In the genomic region with DNA sequence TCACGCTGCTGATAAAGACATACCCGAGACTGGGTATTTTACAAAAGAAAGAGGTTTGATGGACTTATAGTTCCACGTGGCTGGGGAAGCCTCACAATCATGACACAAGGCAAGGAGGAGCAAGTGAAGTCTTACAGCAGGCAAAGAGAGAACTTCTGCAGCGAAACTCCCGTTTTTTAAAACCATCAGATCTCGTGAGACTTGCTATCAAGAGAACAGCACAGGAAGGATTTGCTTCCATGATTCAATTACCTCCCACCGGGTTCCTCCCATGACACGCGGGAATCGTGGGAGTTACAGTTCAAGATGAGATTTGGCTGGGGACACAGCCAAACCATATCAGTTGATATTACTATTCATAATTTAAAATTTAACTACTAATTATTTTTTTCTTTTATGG, we compare ENCODE assay signal across 17 cellular contexts.
A peak's percentile ranks its signal among the peaks of the same experiment; 100 is the strongest.
DNase-seq lines count a peak whose midpoint lies in the region; ATAC-seq and TF ChIP-seq lines count a peak whose summit lies in the region.
"Had no signal": no experiment of that assay in that cellular context is flagged by ENCODE, and none has a peak within 500 bp of the region (broad histone marks: within the 10 kb centered on the region; RNA-seq: fewer than 3 reads in every experiment).

No MANE protein-coding gene starts in this region.

- TF ChIP-seq POLR2A in testis (IDR thresholded peaks at IDR 0.05), result no peak

- H3K36me3 Mint-ChIP-seq in GM23338 (ENCODE audit: low read depth), result no peaks in the 10 kb centered on the region
- H3K36me3 Mint-ChIP-seq: CD4-positive, alpha-beta memory T cell had no signal

- H3K9me3 Mint-ChIP-seq in GM23338, result 0 out of 3 replicates have a peak, but pooled peaks cover 3% of the 10 kb centered on the region

- TF ChIP-seq CTCF in GM23338 (conservative IDR thresholded peaks at IDR 0.05; ENCODE audit: low read depth in 2 of 2) (no peak), Panc1 (IDR thresholded peaks at IDR 0.05) (no peak), cardiac fibroblast (IDR thresholded peaks at IDR 0.05; ENCODE audit: low read depth, low read length) (no peak), testis (IDR thresholded peaks at IDR 0.05) (no peak)

- no peaks in the 10 kb centered on the region for H3K27me3 ChIP-seq in GM23338 (ENCODE audit: insufficient read depth)
- no peaks in the 10 kb centered on the region for H3K27me3 ChIP-seq in Panc1 (ENCODE audit: control insufficient read depth, insufficient read depth, low read length)
- H3K27me3 ChIP-seq in testis, result no peaks in the 10 kb centered on the region
- H3K27me3 ChIP-seq: Peyer's patch had no signal

- H3K27ac Mint-ChIP-seq in GM23338, result no peak overlapping the region
- H3K27ac Mint-ChIP-seq: CD4-positive, alpha-beta memory T cell had no signal

- peak overlapping the region; percentile 83; the same call in 1 of the 2 replicates for H2AFZ ChIP-seq in GM23338

- H3K4me3 ChIP-seq in GM23338, result no peak overlapping the region
- H3K4me3 ChIP-seq in Panc1 (ENCODE audit: low read depth in 2 of 2, low read length in 2 of 2), result no peak overlapping the region
- H3K4me3 ChIP-seq in cardiac fibroblast (replicated peaks in 1 of 2; ENCODE audit: low read depth in 2 of 2, low read length in 2 of 2), result no peak overlapping the region
- no peak overlapping the region for H3K4me3 ChIP-seq in testis
- H3K4me3 ChIP-seq: GM12878, Peyer's patch had no signal

- intact Hi-C loops in Panc1 (cut with micrococcal nuclease; ENCODE audit: unreplicated experiment), result no loop called here
- intact Hi-C loops in testis (cut with DNase I; ENCODE audit: low total_unique reads), result no loop called here

- peaks cover 3% of the 10 kb centered on the region; the same call in 2 of the 3 replicates for H3K4me1 Mint-ChIP-seq in GM23338
- H3K4me1 Mint-ChIP-seq: CD4-positive, alpha-beta memory T cell had no signal

- H3K27ac ChIP-seq in GM23338 (ENCODE audit: low read depth) (no peak overlapping the region), Panc1 (ENCODE audit: low read length) (no peak overlapping the region), testis (no peak overlapping the region)
- H3K27ac ChIP-seq: Peyer's patch had no signal

- H3K36me3 ChIP-seq in GM23338 (ENCODE audit: insufficient read depth), result no peaks in the 10 kb centered on the region; the same call in 1 of the 2 replicates
- no peaks in the 10 kb centered on the region for H3K36me3 ChIP-seq in Panc1 (ENCODE audit: control insufficient read depth, insufficient read depth, low read length)
- no peaks in the 10 kb centered on the region for H3K36me3 ChIP-seq in testis (ENCODE audit: low read depth, missing control alignments)
- H3K36me3 ChIP-seq: Peyer's patch had no signal

- H3K27me3 Mint-ChIP-seq in GM23338 (ENCODE audit: insufficient read depth, low read depth, poor library complexity), result no peaks in the 10 kb centered on the region

- no TSS peak for BruUV-seq in Panc1 (replicated peaks; lab: Mats Ljungman, UMichigan)

- in situ Hi-C loops in Panc1 (cut with HindIII; ENCODE audit: low pct_unique_long_range_greater_than_20kb, low sequenced_read_pairs), result no loop called here

- peaks cover 4% of the 10 kb centered on the region; the same call in 1 of the 2 replicates for H3K9me3 ChIP-seq in Panc1 (ENCODE audit: control insufficient read depth, insufficient read depth, low read depth, low read length)
- H3K9me3 ChIP-seq in testis, result no peaks in the 10 kb centered on the region
- H3K9me3 ChIP-seq: Peyer's patch had no signal

- no peaks in the 10 kb centered on the region for H3K4me1 ChIP-seq in GM23338 (ENCODE audit: insufficient read depth)
- no peaks in the 10 kb centered on the region for H3K4me1 ChIP-seq in Panc1 (ENCODE audit: control insufficient read depth, insufficient read depth, low read length)
- H3K4me1 ChIP-seq in testis, result no peaks in the 10 kb centered on the region
- H3K4me1 ChIP-seq: Peyer's patch had no signal

- POLR2A ChIA-PET in Panc1 (lab: Charles Lee), result no interaction called here

- peaks cover 5% of the 10 kb centered on the region; the same call in 1 of the 2 replicates for H3K9me2 ChIP-seq in GM23338 (ENCODE audit: insufficient read depth)
- H3K9me2 ChIP-seq: SK-N-SH had no signal

- WGBS in testis, 2 donors, result 22 to 38% methylated on average over 10 of the region's 10 CpGs

- peak; percentile 26 for DNase-seq in GM23338 (ENCODE audit: low spot score)
- DNase-seq in Panc1 (ENCODE audit: low read depth, low spot score), result peak; percentile 33
- peak; percentile 35 to 53 for DNase-seq in cardiac fibroblast (ENCODE audit: low read depth in 2 of 2)
- DNase-seq in testis, result peak; percentile 16
- DNase-seq in DMS53 (lab: John Stamatoyannopoulos, UW), result no peak
- DNase-seq in HT-29 (ENCODE audit: low spot score), result no peak
- DNase-seq: CD4-positive, alpha-beta memory T cell; DND-41; H7; NCI-H1417; NCI-H187 treated with DMSO at 0.1 percent for 48 hours; NCI-H526 treated with DMSO at 0.1 percent for 48 hours; Peyer's patch; SK-N-SH had no signal

- no peaks in the 10 kb centered on the region for H4K20me1 ChIP-seq in GM23338 (replicated peaks; ENCODE audit: insufficient read depth)

- H3K4me2 ChIP-seq in GM23338, result no peak overlapping the region
- H3K4me2 ChIP-seq: SK-N-SH had no signal

- ATAC-seq in GM23338 (no peak), Panc1 (peak; percentile 58; the same call in 1 of the 2 replicates), HG02642 (IDR thresholded peaks at IDR 0.05; ENCODE audit: poor library complexity, unreplicated experiment) (no peak)
- ATAC-seq: GM12878, Right ventricle myocardium inferior had no signal

- CTCF ChIA-PET in Panc1 (lab: Charles Lee), result no interaction called here

- H3K4me3 Mint-ChIP-seq in GM23338, result no peak overlapping the region
- H3K4me3 Mint-ChIP-seq: CD4-positive, alpha-beta memory T cell had no signal

- no peaks in the 10 kb centered on the region for H3K79me2 ChIP-seq in GM23338 (replicated peaks; ENCODE audit: insufficient read depth)

- H3F3A ChIP-seq in GM23338 (replicated peaks; ENCODE audit: low read depth), result no peaks in the 10 kb centered on the region

TF ChIP-seq in GM23338, 12 proteins besides CTCF, POLR2A, EP300 and RAD21 (continues in another document):
- TF ChIP-seq CREB1 (CRISPR knock-in tag; IDR thresholded peaks at IDR 0.05; ENCODE audit: low read depth), result no peak
- TF ChIP-seq REST (IDR thresholded peaks at IDR 0.05; ENCODE audit: unreplicated experiment), result no peak
- TF ChIP-seq EZH2 (IDR thresholded peaks at IDR 0.05; ENCODE audit: low read depth, unreplicated experiment), result no peak
- TF ChIP-seq, protein P1, sequence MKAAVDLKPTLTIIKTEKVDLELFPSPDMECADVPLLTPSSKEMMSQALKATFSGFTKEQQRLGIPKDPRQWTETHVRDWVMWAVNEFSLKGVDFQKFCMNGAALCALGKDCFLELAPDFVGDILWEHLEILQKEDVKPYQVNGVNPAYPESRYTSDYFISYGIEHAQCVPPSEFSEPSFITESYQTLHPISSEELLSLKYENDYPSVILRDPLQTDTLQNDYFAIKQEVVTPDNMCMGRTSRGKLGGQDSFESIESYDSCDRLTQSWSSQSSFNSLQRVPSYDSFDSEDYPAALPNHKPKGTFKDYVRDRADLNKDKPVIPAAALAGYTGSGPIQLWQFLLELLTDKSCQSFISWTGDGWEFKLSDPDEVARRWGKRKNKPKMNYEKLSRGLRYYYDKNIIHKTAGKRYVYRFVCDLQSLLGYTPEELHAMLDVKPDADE (IDR thresholded peaks at IDR 0.05), result no peak

Comparison
In these comparisons a context has a peak if more than half of its experiments do, and no peak if none do; other contexts are left out.
1. DNase-seq: peak in GM23338 (single experiment), Panc1 (single experiment), cardiac fibroblast (2 of 2) and testis (single experiment); none in DMS53 (single experiment) and HT-29 (single experiment).